In the genomic region with DNA sequence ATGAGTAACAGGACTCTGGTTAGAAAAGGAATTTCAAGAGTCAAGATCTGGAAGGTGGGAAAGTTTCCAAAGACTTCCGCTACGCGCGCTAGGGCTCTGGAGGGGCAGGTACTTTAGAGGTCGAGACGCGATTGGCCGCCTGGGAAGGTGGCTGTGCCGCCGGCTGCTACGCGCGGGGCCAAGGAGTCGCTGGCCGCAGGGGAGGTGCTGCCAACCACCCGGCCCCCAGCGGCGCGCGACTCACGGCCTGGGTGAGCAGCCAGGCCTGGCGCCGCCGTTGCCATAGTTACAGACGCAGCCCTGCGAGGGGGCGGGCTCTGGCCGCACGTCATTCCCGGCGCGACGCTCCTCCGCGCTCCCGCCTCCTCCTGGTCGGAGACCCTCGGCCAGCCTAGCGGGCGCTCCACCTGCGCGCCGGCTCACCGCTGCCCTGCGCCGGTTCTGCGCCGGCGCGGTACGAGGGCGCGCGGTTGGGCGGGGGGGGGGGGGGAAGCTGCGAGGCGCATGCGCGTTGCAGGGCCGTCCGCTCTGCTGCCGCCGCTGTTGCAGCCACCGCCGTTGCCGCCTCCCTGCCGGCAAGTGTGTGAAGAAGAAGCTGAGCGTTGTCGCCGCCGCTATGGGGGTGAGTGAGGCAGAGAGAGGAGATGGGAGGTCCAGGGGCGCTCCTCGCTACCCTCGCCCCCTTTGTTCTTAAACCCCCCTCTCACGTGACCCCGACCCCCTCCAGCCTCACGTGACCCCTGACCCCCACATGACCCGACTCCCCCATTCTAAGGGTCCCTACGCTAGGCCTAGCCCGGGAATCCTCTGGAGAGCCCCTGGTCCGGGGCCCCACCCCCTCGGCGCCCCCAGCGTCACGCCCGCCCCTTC, we compare ENCODE assay signal across 8 cellular contexts. TPM values are rescaled to one million over a fixed set of nuclear protein-coding genes. Genes with fewer than 3 reads are reported as not detected.
DNase-seq lines count a peak whose midpoint lies in the region; ATAC-seq, FAIRE-seq and TF ChIP-seq lines count a peak whose summit lies in the region.

A gene (plus strand): TSS at position 522 of the 870 bp plus-strand sequence. CDS start 95 bp downstream, at position 617.

- TF ChIP-seq CTCF in OCI-LY1 (IDR thresholded peaks at IDR 0.05; ENCODE audit: low read length) (no peak), endothelial cell of umbilical vein (IDR thresholded peaks at IDR 0.05; ENCODE audit: extremely low read depth in 1 of 2, insufficient read depth in 1 of 2, low read depth in 1 of 2, low read length in 2 of 2) (peak in 1 of 2 donors; percentile 14), mucosa of descending colon (IDR thresholded peaks at IDR 0.05) (no peak)

- CTCF ChIA-PET in endothelial cell of umbilical vein (lab: Charles Lee) = interaction anchor here (0.9 to 2.4 kb wide), 4 partner anchors 12 to 170 kb away, joined by 3 to 9 read pairs (median 4); a partner anchor contains a TSS

- H4K20me1 ChIP-seq in OCI-LY1 (ENCODE audit: insufficient read depth, low read length) (no peaks in the 10 kb centered on the region), endothelial cell of umbilical vein (replicated peaks; ENCODE audit: control insufficient read depth, extremely low read depth, insufficient read depth, low read length) (no peaks in the 10 kb centered on the region)

- no peaks in the 10 kb centered on the region for H3K9me1 ChIP-seq in endothelial cell of umbilical vein (replicated peaks; ENCODE audit: control insufficient read depth, extremely low read depth, insufficient read depth, low read length)

- dilution Hi-C loops in endothelial cell of umbilical vein (cut with MboI; ENCODE audit: extremely low pct_ligation_motif_present, low sequenced_read_pairs) = no loop called here

- peaks cover 29% of the 10 kb centered on the region for H3K4me1 ChIP-seq in OCI-LY1 (ENCODE audit: insufficient read depth, low read length, severe bottlenecking)
- H3K4me1 ChIP-seq in endothelial cell of umbilical vein (ENCODE audit: control insufficient read depth, extremely low read depth, insufficient read depth, low read length) = peaks cover 11% of the 10 kb centered on the region
- H3K4me1 ChIP-seq in mucosa of descending colon (ENCODE audit: low read depth) = peaks cover 2% of the 10 kb centered on the region

- peaks cover 18% of the 10 kb centered on the region for H3K79me2 ChIP-seq in OCI-LY1 (ENCODE audit: insufficient read depth, low read length)
- peaks cover 21% of the 10 kb centered on the region for H3K79me2 ChIP-seq in endothelial cell of umbilical vein (ENCODE audit: control insufficient read depth, insufficient read depth, low read length)

- DNase-seq in DMS 273 treated with DMSO at 0.1 percent for 48 hours (lab: John Stamatoyannopoulos, UW) = peak; percentile 84
- peak; percentile 82 for DNase-seq in HuH-7 (ENCODE audit: low spot score)
- DNase-seq in activated CD8-positive, alpha-beta memory T cell treated with anti-CD3 and anti-CD28 coated beads, Interleukin-2, amount 50 U/mL, for 4 hours = peak; percentile 93
- peak; percentile 96 for DNase-seq in endothelial cell of umbilical vein (ENCODE audit: low read depth, low spot score)
- DNase-seq in mucosa of descending colon = peak; percentile 92 to 97 (median 95)
- peak; percentile 82 to 83 for DNase-seq in stimulated activated CD8-positive, alpha-beta memory T cell treated with anti-CD3 and anti-CD28 coated beads, Interleukin-4, amount 100 ng/mL, for 1 hour (ENCODE audit: low read depth in 2 of 2, low spot score in 1 of 2)

- H3K27ac ChIP-seq in OCI-LY1 (ENCODE audit: low read depth, low read length, poor library complexity, severe bottlenecking) (peak within 1 kb of the TSS; percentile 75), endothelial cell of umbilical vein (ENCODE audit: insufficient read depth, low read depth, low read length) (peak within 1 kb of the TSS; percentile 43)

- ATAC-seq in GM21526 (IDR thresholded peaks at IDR 0.05; ENCODE audit: low FRiP score, unreplicated experiment) (peak; percentile 85), mucosa of descending colon (peak; percentile 95)

- no peaks in the 10 kb centered on the region for H3F3A ChIP-seq in OCI-LY1 (ENCODE audit: insufficient read depth, low read length)

- H3K4me2 ChIP-seq in OCI-LY1 (ENCODE audit: low read length) = peak within 1 kb of the TSS; percentile 100
- H3K4me2 ChIP-seq in endothelial cell of umbilical vein (ENCODE audit: insufficient read depth, low read length) = peak within 1 kb of the TSS; percentile 84

- H2AFZ ChIP-seq in OCI-LY1 (ENCODE audit: low read length) (peak within 1 kb of the TSS; percentile 88), endothelial cell of umbilical vein (ENCODE audit: low read depth, low read length) (peak within 1 kb of the TSS; percentile 100)

- peak; percentile 63 for TF ChIP-seq POLR2A in endothelial cell of umbilical vein (IDR thresholded peaks at IDR 0.05; ENCODE audit: low read depth, low read length)

- POLR2A ChIA-PET in endothelial cell of umbilical vein (lab: Charles Lee) = interaction anchor here (0.6 kb wide), 1 partner anchor 101 kb away, joined by 5 read pairs; no protein-coding TSS in a partner anchor

- H3K4me3 ChIP-seq in OCI-LY1 (ENCODE audit: low read depth, low read length, poor library complexity, severe bottlenecking) (peak within 1 kb of the TSS; percentile 96), endothelial cell of umbilical vein (replicated peaks in 1 of 3; ENCODE audit: insufficient read depth in 1 of 3, low read depth in 1 of 3, low read length in 3 of 3) (peak within 1 kb of the TSS; percentile 73 to 98 (median 78)), mucosa of descending colon (peak within 1 kb of the TSS; percentile 36)

- peak within 1 kb of the TSS; percentile 95 for H3K9ac ChIP-seq in OCI-LY1 (ENCODE audit: low read length)
- peak within 1 kb of the TSS; percentile 59 for H3K9ac ChIP-seq in endothelial cell of umbilical vein (replicated peaks; ENCODE audit: extremely low read depth, insufficient read depth, low read length)

- intact Hi-C loops in endothelial cell of umbilical vein (cut with micrococcal nuclease) = loop anchor here (2.0 kb wide), 3 partner anchors 22 to 172 kb away; a partner anchor contains a TSS
- intact Hi-C loops in mucosa of descending colon (cut with DNase I, micrococcal nuclease) = no loop called here

- no peaks in the 10 kb centered on the region for H3K27me3 ChIP-seq in OCI-LY1 (ENCODE audit: insufficient read depth, low read length)
- no peaks in the 10 kb centered on the region for H3K27me3 ChIP-seq in endothelial cell of umbilical vein (ENCODE audit: control insufficient read depth in 2 of 2, insufficient read depth in 2 of 2, low read length in 2 of 2)

- peaks cover 14% of the 10 kb centered on the region; the same call in 1 of the 2 replicates for H3K36me3 ChIP-seq in OCI-LY1 (ENCODE audit: insufficient read depth, low read length)
- H3K36me3 ChIP-seq in endothelial cell of umbilical vein (ENCODE audit: control insufficient read depth in 2 of 2, extremely low read depth in 1 of 2, insufficient read depth in 2 of 2, low read length in 2 of 2) = no peaks in the 10 kb centered on the region
- H3K36me3 ChIP-seq in mucosa of descending colon (ENCODE audit: low read depth) = no peaks in the 10 kb centered on the region

- H3K9me2 ChIP-seq in OCI-LY1 (ENCODE audit: low read depth, low read length) = no peaks in the 10 kb centered on the region

- no TSS peak for BruUV-seq in endothelial cell of umbilical vein (replicated peaks; lab: Mats Ljungman, UMichigan)

- peak; percentile 93 for FAIRE-seq in endothelial cell of umbilical vein (lab: Jason Lieb, UNC)

- H3K9me3 ChIP-seq in OCI-LY1 (ENCODE audit: low read length) (no peaks in the 10 kb centered on the region), endothelial cell of umbilical vein (replicated peaks; ENCODE audit: control insufficient read depth, insufficient read depth, low read length) (no peaks in the 10 kb centered on the region), mucosa of descending colon (no peaks in the 10 kb centered on the region)

TF ChIP-seq in endothelial cell of umbilical vein, 7 proteins besides CTCF, POLR2A, EP300 and RAD21:
- TF ChIP-seq, protein P1, sequence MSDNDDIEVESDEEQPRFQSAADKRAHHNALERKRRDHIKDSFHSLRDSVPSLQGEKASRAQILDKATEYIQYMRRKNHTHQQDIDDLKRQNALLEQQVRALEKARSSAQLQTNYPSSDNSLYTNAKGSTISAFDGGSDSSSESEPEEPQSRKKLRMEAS (IDR thresholded peaks at IDR 0.05; ENCODE audit: insufficient read depth, insufficient read length) = no peak
- TF ChIP-seq POLR2AphosphoS5 (IDR thresholded peaks at IDR 0.05; ENCODE audit: insufficient read depth, low read depth, low read length) = peak; percentile 54
TF ChIP-seq in endothelial cell of umbilical vein: peak in this region for 1.

RNA-seq across cellular contexts. Expression of the gene that starts here (rescaled TPM):
- total RNA-seq in endothelial cell of umbilical vein (30.9 and 32.3 TPM in 2 replicates), mucosa of descending colon (10 to 100 TPM; 18.7 to 43.6 (median 23.4) TPM)
- polyA plus RNA-seq in endothelial cell of umbilical vein = 22.8 and 28.5 TPM in 2 replicates
- 23.3 and 27.4 TPM in 2 replicates for polyA plus RNA-seq in endothelial cell of umbilical vein (2011; cell fraction: cytosol; rRNA removed)
- polyA plus RNA-seq in endothelial cell of umbilical vein (2011; cell fraction: nucleus; rRNA removed) = 114 and 117 TPM in 2 replicates
- polyA plus RNA-seq in endothelial cell of umbilical vein (2012) = 23.2 and 25.1 TPM in 2 replicates
- polyA minus RNA-seq in endothelial cell of umbilical vein = 22.0 and 29.8 TPM in 2 replicates
- polyA minus RNA-seq in endothelial cell of umbilical vein (2011; cell fraction: cytosol; rRNA and poly(A)+ RNA removed) = 7.1 TPM
- polyA minus RNA-seq in endothelial cell of umbilical vein (2011; cell fraction: nucleus; rRNA and poly(A)+ RNA removed) = 23.6 and 27.4 TPM in 2 replicates

Comparison
In these comparisons a context has a peak if more than half of its experiments do, and no peak if none do; other contexts are left out.
1. Peak in every context shown above with its lines: DNase-seq, ATAC-seq, H3K4me3 ChIP-seq and H3K27ac ChIP-seq.
2. H3K4me3 ChIP-seq: peak in every context shown above with its lines; median percentile 96 in OCI-LY1; 78 in endothelial cell of umbilical vein; 36 in mucosa of descending colon.